ENCODE assay signal across 1 cellular context in the genomic region with DNA sequence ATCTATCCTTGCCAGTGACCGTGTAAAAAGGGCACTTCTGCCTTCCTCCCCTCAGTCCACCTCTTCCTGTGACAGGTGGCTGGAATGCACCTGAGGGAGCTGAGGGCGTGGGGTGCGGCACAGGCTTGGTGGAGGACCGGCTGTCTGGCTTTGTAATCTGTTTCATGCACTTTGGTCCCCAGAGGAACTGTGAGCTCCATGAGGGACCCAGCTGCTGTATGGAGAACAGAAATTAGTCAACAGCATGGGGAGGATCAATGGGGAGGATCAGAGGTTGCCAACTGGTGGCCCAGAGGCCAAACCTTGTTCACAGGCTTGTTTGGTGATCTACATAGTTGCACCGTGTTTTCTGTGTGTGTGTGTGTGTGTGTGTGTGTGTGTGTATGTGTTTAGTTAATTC.
A peak's percentile ranks its signal among the peaks of the same experiment; 100 is the strongest.
TF ChIP-seq lines count a peak whose summit lies in the region.

No MANE protein-coding gene starts in this region.

TF ChIP-seq in HepG2, 621 proteins besides CTCF, POLR2A, EP300 and RAD21 (continued from another document and continues in another):
- TF ChIP-seq, protein P1, sequence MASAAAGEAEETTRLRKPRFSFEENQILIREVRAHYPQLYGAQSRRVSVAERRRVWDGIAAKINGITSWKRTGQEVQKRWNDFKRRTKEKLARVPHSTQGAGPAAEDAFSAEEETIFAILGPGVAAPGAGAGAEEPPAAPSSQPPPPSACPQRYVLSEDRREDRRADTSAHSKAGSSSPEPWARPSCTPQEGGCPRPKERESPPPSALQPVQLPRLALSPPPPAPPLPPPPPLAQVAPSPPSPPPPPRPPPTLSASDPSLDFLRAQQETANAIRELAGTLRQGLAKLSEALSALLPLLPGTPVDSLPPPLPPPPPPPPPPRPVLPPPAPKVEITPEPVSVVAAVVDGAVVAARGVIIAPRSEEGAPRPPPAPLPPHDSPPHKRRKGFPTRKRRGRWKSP (CRISPR knock-in tag; IDR thresholded peaks at IDR 0.05), result 0 out of 2 replicates have a peak, but pooled peaks have one; percentile 29
- peak; percentile 84; the same call in 1 of the 2 replicates for TF ChIP-seq ZNF572 (CRISPR knock-in tag; IDR thresholded peaks at IDR 0.05)
- no peak for TF ChIP-seq CSRNP2 (CRISPR knock-in tag; conservative IDR thresholded peaks at IDR 0.05; ENCODE audit: low read depth)
- TF ChIP-seq GABPB1 (CRISPR knock-in tag; IDR thresholded peaks at IDR 0.05), result 0 out of 2 replicates have a peak, but pooled peaks have one; percentile 30
- peak; percentile 75 for TF ChIP-seq PHF5A (CRISPR knock-in tag; IDR thresholded peaks at IDR 0.05; ENCODE audit: low read depth, unreplicated experiment)
- peak; percentile 85 for TF ChIP-seq ZNF609 (CRISPR knock-in tag; IDR thresholded peaks at IDR 0.05; ENCODE audit: borderline replicate concordance)
- peak; percentile 62; the same call in 1 of the 2 replicates for TF ChIP-seq ZNF792 (CRISPR knock-in tag; IDR thresholded peaks at IDR 0.05)
- TF ChIP-seq MEF2D (CRISPR knock-in tag; IDR thresholded peaks at IDR 0.05), result peak; percentile 86
- TF ChIP-seq SMAD3 (CRISPR knock-in tag; IDR thresholded peaks at IDR 0.05), result peak; percentile 65; the same call in 1 of the 2 replicates
- peak; percentile 53; the same call in 1 of the 2 replicates for TF ChIP-seq CREM (IDR thresholded peaks at IDR 0.05)
- TF ChIP-seq CREM (CRISPR knock-in tag; IDR thresholded peaks at IDR 0.05), result no peak
- peak; percentile 96 for TF ChIP-seq ZMYM3 (CRISPR knock-in tag; IDR thresholded peaks at IDR 0.05)
- TF ChIP-seq FUBP1 (CRISPR knock-in tag; IDR thresholded peaks at IDR 0.05; ENCODE audit: borderline replicate concordance), result 0 out of 2 replicates have a peak, but pooled peaks have one; percentile 48
- TF ChIP-seq LCORL (IDR thresholded peaks at IDR 0.05), result no peak; the same call in 1 of the 2 replicates
- peak; percentile 96 for TF ChIP-seq LCORL (CRISPR knock-in tag; IDR thresholded peaks at IDR 0.05)
- TF ChIP-seq PHF21A (CRISPR knock-in tag; IDR thresholded peaks at IDR 0.05), result peak; percentile 93
- TF ChIP-seq ASH2L (IDR thresholded peaks at IDR 0.05; ENCODE audit: insufficient read length, low read depth, low read length), result no peak
- TF ChIP-seq, protein P2, sequence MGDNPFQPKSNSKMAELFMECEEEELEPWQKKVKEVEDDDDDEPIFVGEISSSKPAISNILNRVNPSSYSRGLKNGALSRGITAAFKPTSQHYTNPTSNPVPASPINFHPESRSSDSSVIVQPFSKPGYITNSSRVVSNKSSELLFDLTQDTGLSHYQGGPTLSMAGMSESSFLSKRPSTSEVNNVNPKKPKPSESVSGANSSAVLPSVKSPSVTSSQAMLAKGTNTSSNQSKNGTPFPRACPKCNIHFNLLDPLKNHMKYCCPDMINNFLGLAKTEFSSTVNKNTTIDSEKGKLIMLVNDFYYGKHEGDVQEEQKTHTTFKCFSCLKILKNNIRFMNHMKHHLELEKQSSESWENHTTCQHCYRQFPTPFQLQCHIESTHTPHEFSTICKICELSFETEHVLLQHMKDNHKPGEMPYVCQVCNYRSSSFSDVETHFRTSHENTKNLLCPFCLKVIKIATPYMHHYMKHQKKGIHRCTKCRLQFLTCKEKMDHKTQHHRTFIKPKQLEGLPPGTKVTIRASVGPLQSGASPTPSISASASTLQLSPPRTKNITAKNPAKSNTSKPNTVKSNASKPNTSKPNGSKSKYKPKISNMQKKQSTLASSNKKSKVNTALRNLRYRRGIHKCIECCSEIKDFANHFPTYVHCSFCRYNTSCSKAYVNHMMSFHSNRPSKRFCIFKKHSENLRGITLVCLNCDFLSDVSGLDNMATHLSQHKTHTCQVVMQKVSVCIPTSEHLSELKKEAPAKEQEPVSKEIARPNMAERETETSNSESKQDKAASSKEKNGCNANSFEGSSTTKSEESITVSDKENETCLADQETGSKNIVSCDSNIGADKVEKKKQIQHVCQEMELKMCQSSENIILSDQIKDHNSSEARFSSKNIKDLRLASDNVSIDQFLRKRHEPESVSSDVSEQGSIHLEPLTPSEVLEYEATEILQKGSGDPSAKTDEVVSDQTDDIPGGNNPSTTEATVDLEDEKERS (CRISPR knock-in tag; IDR thresholded peaks at IDR 0.05), result peak; percentile 97
- peak in 1 of 2 experiments; percentile 60; a peak in 2 of 4 replicates for TF ChIP-seq ATF4 (CRISPR knock-in tag; IDR thresholded peaks at IDR 0.05)
- TF ChIP-seq POLR2AphosphoS5 (IDR thresholded peaks at IDR 0.05; ENCODE audit: low read depth, low read length), result no peak
- TF ChIP-seq SIN3A (IDR thresholded peaks at IDR 0.05; ENCODE audit: borderline replicate concordance, low read depth, low read length), result peak; percentile 62; the same call in 1 of the 2 replicates
- 0 out of 2 replicates have a peak, but pooled peaks have one; percentile 27 for TF ChIP-seq ZBTB21 (CRISPR knock-in tag; IDR thresholded peaks at IDR 0.05)
- peak; percentile 88 for TF ChIP-seq ARID3A (IDR thresholded peaks at IDR 0.05; ENCODE audit: low read depth, low read length)
- peak; percentile 80 for TF ChIP-seq JUNB (CRISPR knock-in tag; IDR thresholded peaks at IDR 0.05; ENCODE audit: borderline replicate concordance)
- peak; percentile 97 for TF ChIP-seq ZNF644 (CRISPR knock-in tag; IDR thresholded peaks at IDR 0.05; ENCODE audit: low read depth)
- no peak for TF ChIP-seq ZNF550 (CRISPR knock-in tag; IDR thresholded peaks at IDR 0.05; ENCODE audit: borderline replicate concordance)
- no peak for TF ChIP-seq MAFF (IDR thresholded peaks at IDR 0.05; ENCODE audit: low read depth, low read length)
- TF ChIP-seq REPIN1 (CRISPR knock-in tag; IDR thresholded peaks at IDR 0.05; ENCODE audit: borderline replicate concordance, low read depth), result peak; percentile 91; the same call in 1 of the 2 replicates
- TF ChIP-seq, protein P3, sequence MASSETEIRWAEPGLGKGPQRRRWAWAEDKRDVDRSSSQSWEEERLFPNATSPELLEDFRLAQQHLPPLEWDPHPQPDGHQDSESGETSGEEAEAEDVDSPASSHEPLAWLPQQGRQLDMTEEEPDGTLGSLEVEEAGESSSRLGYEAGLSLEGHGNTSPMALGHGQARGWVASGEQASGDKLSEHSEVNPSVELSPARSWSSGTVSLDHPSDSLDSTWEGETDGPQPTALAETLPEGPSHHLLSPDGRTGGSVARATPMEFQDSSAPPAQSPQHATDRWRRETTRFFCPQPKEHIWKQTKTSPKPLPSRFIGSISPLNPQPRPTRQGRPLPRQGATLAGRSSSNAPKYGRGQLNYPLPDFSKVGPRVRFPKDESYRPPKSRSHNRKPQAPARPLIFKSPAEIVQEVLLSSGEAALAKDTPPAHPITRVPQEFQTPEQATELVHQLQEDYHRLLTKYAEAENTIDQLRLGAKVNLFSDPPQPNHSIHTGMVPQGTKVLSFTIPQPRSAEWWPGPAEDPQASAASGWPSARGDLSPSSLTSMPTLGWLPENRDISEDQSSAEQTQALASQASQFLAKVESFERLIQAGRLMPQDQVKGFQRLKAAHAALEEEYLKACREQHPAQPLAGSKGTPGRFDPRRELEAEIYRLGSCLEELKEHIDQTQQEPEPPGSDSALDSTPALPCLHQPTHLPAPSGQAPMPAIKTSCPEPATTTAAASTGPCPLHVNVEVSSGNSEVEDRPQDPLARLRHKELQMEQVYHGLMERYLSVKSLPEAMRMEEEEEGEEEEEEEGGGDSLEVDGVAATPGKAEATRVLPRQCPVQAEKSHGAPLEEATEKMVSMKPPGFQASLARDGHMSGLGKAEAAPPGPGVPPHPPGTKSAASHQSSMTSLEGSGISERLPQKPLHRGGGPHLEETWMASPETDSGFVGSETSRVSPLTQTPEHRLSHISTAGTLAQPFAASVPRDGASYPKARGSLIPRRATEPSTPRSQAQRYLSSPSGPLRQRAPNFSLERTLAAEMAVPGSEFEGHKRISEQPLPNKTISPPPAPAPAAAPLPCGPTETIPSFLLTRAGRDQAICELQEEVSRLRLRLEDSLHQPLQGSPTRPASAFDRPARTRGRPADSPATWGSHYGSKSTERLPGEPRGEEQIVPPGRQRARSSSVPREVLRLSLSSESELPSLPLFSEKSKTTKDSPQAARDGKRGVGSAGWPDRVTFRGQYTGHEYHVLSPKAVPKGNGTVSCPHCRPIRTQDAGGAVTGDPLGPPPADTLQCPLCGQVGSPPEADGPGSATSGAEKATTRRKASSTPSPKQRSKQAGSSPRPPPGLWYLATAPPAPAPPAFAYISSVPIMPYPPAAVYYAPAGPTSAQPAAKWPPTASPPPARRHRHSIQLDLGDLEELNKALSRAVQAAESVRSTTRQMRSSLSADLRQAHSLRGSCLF (CRISPR knock-in tag; IDR thresholded peaks at IDR 0.05; ENCODE audit: borderline replicate concordance), result no peak
- no peak for TF ChIP-seq ZNF143 (CRISPR knock-in tag; IDR thresholded peaks at IDR 0.05)
- peak; percentile 85 for TF ChIP-seq POGZ (CRISPR knock-in tag; IDR thresholded peaks at IDR 0.05)
- peak; percentile 66; the same call in 1 of the 2 replicates for TF ChIP-seq PPARG (CRISPR knock-in tag; conservative IDR thresholded peaks at IDR 0.05)
- TF ChIP-seq ZNF746 (CRISPR knock-in tag; IDR thresholded peaks at IDR 0.05), result peak; percentile 83
- 0 out of 2 replicates have a peak, but pooled peaks have one; percentile 39 for TF ChIP-seq ZNF343 (CRISPR knock-in tag; IDR thresholded peaks at IDR 0.05)
